Comparison of ENCODE assay signal across 1 cellular context in the genomic region with DNA sequence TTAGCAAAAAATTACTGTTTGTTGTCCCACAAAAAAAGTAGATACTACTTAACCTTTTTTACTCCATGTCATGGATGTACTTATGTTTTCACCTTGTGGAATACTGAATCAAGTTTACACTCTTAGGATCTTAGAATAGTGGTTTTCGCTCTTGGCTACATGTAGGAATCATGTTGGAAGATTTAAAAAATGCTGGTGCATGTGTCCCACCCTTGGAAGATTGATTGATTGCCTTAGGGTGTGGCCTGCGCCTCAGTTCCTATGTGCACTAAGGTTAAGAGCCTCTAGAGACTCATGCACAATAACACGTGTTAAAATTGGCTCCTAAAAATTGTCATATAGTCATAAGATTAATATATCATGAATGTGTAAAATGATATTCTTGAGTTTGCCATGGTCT.
TF ChIP-seq lines count a peak whose summit lies in the region.

No MANE protein-coding gene starts in this region.

TF ChIP-seq in K562, 482 proteins besides CTCF, POLR2A, EP300 and RAD21 (continued from another document):
- TF ChIP-seq, protein P1, sequence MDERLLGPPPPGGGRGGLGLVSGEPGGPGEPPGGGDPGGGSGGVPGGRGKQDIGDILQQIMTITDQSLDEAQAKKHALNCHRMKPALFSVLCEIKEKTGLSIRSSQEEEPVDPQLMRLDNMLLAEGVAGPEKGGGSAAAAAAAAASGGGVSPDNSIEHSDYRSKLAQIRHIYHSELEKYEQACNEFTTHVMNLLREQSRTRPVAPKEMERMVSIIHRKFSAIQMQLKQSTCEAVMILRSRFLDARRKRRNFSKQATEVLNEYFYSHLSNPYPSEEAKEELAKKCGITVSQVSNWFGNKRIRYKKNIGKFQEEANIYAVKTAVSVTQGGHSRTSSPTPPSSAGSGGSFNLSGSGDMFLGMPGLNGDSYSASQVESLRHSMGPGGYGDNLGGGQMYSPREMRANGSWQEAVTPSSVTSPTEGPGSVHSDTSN (CRISPR knock-in tag; IDR thresholded peaks at IDR 0.05; ENCODE audit: low read depth), result peak; percentile 77
- TF ChIP-seq, protein P1 (tag; conservative IDR thresholded peaks at IDR 0.05; ENCODE audit: low read depth), result peak; percentile 93
- no peak for TF ChIP-seq ZNF699 (CRISPR knock-in tag; IDR thresholded peaks at IDR 0.05; ENCODE audit: insufficient replicate concordance)
- peak; percentile 77 for TF ChIP-seq MYBL2 (IDR thresholded peaks at IDR 0.05; ENCODE audit: low read depth)
- no peak for TF ChIP-seq MYBL2 (CRISPR knock-in tag; IDR thresholded peaks at IDR 0.05; ENCODE audit: borderline replicate concordance)
- no peak for TF ChIP-seq PHF20 (IDR thresholded peaks at IDR 0.05; ENCODE audit: partially characterized antibody)
- TF ChIP-seq CBX3 (IDR thresholded peaks at IDR 0.05; ENCODE audit: borderline replicate concordance in 1 of 2, low read length in 2 of 2), result 0 out of 3 replicates have a peak, but pooled peaks of 1 of the 2 experiments have one; percentile 22
- TF ChIP-seq ZNF253 (CRISPR knock-in tag; conservative IDR thresholded peaks at IDR 0.05), result no peak
- TF ChIP-seq CHD1 (IDR thresholded peaks at IDR 0.05; ENCODE audit: low read length), result no peak
- 0 out of 2 replicates have a peak, but pooled peaks have one; percentile 30 for TF ChIP-seq MEF2D (tag; conservative IDR thresholded peaks at IDR 0.05; ENCODE audit: low read depth)
- TF ChIP-seq, protein P2, sequence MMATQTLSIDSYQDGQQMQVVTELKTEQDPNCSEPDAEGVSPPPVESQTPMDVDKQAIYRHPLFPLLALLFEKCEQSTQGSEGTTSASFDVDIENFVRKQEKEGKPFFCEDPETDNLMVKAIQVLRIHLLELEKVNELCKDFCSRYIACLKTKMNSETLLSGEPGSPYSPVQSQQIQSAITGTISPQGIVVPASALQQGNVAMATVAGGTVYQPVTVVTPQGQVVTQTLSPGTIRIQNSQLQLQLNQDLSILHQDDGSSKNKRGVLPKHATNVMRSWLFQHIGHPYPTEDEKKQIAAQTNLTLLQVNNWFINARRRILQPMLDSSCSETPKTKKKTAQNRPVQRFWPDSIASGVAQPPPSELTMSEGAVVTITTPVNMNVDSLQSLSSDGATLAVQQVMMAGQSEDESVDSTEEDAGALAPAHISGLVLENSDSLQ (IDR thresholded peaks at IDR 0.05), result peak; percentile 96
- TF ChIP-seq, protein P3, sequence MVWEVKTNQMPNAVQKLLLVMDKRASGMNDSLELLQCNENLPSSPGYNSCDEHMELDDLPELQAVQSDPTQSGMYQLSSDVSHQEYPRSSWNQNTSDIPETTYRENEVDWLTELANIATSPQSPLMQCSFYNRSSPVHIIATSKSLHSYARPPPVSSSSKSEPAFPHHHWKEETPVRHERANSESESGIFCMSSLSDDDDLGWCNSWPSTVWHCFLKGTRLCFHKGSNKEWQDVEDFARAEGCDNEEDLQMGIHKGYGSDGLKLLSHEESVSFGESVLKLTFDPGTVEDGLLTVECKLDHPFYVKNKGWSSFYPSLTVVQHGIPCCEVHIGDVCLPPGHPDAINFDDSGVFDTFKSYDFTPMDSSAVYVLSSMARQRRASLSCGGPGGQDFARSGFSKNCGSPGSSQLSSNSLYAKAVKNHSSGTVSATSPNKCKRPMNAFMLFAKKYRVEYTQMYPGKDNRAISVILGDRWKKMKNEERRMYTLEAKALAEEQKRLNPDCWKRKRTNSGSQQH (CRISPR knock-in tag; IDR thresholded peaks at IDR 0.05), result no peak
- no peak for TF ChIP-seq TARDBP (IDR thresholded peaks at IDR 0.05)
- no peak for TF ChIP-seq U2AF2 (optimal IDR thresholded peaks at IDR 0.05; ENCODE audit: low read depth, low read length)
- TF ChIP-seq, protein P4, sequence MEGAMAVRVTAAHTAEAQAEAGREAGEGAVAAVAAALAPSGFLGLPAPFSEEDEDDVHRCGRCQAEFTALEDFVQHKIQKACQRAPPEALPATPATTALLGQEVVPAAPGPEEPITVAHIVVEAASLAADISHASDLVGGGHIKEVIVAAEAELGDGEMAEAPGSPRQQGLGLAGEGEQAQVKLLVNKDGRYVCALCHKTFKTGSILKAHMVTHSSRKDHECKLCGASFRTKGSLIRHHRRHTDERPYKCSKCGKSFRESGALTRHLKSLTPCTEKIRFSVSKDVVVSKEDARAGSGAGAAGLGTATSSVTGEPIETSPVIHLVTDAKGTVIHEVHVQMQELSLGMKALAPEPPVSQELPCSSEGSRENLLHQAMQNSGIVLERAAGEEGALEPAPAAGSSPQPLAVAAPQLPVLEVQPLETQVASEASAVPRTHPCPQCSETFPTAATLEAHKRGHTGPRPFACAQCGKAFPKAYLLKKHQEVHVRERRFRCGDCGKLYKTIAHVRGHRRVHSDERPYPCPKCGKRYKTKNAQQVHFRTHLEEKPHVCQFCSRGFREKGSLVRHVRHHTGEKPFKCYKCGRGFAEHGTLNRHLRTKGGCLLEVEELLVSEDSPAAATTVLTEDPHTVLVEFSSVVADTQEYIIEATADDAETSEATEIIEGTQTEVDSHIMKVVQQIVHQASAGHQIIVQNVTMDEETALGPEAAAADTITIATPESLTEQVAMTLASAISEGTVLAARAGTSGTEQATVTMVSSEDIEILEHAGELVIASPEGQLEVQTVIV (CRISPR knock-in tag; IDR thresholded peaks at IDR 0.05; ENCODE audit: borderline replicate concordance), result no peak
- no peak for TF ChIP-seq ZC3H11A (IDR thresholded peaks at IDR 0.05; ENCODE audit: low read depth, low read length)
- TF ChIP-seq TBL1XR1 (IDR thresholded peaks at IDR 0.05; ENCODE audit: low read length in 2 of 2), result no peak
- peak; percentile 68; the same call in 1 of the 2 replicates for TF ChIP-seq MYC (IDR thresholded peaks at IDR 0.05; ENCODE audit: low read depth, low read length)
- TF ChIP-seq MYC (CRISPR knock-in tag; IDR thresholded peaks at IDR 0.05; ENCODE audit: borderline replicate concordance, low read depth), result no peak
- TF ChIP-seq ZNF184 (CRISPR knock-in tag; IDR thresholded peaks at IDR 0.05), result no peak
- no peak for TF ChIP-seq MCM7 (IDR thresholded peaks at IDR 0.05)
- no peak for TF ChIP-seq STAT5A (IDR thresholded peaks at IDR 0.05; ENCODE audit: borderline replicate concordance, low read length)
- TF ChIP-seq, protein P5, sequence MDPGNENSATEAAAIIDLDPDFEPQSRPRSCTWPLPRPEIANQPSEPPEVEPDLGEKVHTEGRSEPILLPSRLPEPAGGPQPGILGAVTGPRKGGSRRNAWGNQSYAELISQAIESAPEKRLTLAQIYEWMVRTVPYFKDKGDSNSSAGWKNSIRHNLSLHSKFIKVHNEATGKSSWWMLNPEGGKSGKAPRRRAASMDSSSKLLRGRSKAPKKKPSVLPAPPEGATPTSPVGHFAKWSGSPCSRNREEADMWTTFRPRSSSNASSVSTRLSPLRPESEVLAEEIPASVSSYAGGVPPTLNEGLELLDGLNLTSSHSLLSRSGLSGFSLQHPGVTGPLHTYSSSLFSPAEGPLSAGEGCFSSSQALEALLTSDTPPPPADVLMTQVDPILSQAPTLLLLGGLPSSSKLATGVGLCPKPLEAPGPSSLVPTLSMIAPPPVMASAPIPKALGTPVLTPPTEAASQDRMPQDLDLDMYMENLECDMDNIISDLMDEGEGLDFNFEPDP (CRISPR knock-in tag; IDR thresholded peaks at IDR 0.05), result no peak
- TF ChIP-seq TAL1 (IDR thresholded peaks at IDR 0.05), result no peak
- no peak for TF ChIP-seq XRCC5 (IDR thresholded peaks at IDR 0.05; ENCODE audit: low read depth, low read length)
- no peak for TF ChIP-seq DIDO1 (tag; IDR thresholded peaks at IDR 0.05; ENCODE audit: low read depth)
- TF ChIP-seq SRSF1 (IDR thresholded peaks at IDR 0.05; ENCODE audit: low read depth, low read length), result no peak
- TF ChIP-seq, protein P6, sequence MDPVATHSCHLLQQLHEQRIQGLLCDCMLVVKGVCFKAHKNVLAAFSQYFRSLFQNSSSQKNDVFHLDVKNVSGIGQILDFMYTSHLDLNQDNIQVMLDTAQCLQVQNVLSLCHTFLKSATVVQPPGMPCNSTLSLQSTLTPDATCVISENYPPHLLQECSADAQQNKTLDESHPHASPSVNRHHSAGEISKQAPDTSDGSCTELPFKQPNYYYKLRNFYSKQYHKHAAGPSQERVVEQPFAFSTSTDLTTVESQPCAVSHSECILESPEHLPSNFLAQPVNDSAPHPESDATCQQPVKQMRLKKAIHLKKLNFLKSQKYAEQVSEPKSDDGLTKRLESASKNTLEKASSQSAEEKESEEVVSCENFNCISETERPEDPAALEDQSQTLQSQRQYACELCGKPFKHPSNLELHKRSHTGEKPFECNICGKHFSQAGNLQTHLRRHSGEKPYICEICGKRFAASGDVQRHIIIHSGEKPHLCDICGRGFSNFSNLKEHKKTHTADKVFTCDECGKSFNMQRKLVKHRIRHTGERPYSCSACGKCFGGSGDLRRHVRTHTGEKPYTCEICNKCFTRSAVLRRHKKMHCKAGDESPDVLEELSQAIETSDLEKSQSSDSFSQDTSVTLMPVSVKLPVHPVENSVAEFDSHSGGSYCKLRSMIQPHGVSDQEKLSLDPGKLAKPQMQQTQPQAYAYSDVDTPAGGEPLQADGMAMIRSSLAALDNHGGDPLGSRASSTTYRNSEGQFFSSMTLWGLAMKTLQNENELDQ (CRISPR knock-in tag; IDR thresholded peaks at IDR 0.05; ENCODE audit: borderline replicate concordance), result no peak
- TF ChIP-seq ZNF121 (CRISPR knock-in tag; conservative IDR thresholded peaks at IDR 0.05), result no peak
